ENCODE assay signal across 1 cellular context in genomic region chr18:58762781-58763171, GRCh38.
TF ChIP-seq lines count a peak whose summit lies in the region.

No MANE protein-coding gene starts in this region.

TF ChIP-seq in SK-N-SH treated with all-trans-retinoic acid at 6 μM for 48 hours, 23 proteins besides CTCF, POLR2A, EP300 and RAD21 (continued from another document):
- TF ChIP-seq ISL1 (CRISPR knock-in tag; IDR thresholded peaks at IDR 0.05) (no peak), CREB5 (CRISPR knock-in tag; IDR thresholded peaks at IDR 0.05; ENCODE audit: low read depth) (no peak), ZNF565 (CRISPR knock-in tag; conservative IDR thresholded peaks at IDR 0.05; ENCODE audit: low read depth) (no peak), ZNF70 (CRISPR knock-in tag; IDR thresholded peaks at IDR 0.05) (no peak)
- TF ChIP-seq, protein P1, sequence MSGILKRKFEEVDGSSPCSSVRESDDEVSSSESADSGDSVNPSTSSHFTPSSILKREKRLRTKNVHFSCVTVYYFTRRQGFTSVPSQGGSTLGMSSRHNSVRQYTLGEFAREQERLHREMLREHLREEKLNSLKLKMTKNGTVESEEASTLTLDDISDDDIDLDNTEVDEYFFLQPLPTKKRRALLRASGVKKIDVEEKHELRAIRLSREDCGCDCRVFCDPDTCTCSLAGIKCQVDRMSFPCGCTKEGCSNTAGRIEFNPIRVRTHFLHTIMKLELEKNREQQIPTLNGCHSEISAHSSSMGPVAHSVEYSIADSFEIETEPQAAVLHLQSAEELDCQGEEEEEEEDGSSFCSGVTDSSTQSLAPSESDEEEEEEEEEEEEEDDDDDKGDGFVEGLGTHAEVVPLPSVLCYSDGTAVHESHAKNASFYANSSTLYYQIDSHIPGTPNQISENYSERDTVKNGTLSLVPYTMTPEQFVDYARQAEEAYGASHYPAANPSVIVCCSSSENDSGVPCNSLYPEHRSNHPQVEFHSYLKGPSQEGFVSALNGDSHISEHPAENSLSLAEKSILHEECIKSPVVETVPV (CRISPR knock-in tag; IDR thresholded peaks at IDR 0.05), result no peak
- TF ChIP-seq, protein P2, sequence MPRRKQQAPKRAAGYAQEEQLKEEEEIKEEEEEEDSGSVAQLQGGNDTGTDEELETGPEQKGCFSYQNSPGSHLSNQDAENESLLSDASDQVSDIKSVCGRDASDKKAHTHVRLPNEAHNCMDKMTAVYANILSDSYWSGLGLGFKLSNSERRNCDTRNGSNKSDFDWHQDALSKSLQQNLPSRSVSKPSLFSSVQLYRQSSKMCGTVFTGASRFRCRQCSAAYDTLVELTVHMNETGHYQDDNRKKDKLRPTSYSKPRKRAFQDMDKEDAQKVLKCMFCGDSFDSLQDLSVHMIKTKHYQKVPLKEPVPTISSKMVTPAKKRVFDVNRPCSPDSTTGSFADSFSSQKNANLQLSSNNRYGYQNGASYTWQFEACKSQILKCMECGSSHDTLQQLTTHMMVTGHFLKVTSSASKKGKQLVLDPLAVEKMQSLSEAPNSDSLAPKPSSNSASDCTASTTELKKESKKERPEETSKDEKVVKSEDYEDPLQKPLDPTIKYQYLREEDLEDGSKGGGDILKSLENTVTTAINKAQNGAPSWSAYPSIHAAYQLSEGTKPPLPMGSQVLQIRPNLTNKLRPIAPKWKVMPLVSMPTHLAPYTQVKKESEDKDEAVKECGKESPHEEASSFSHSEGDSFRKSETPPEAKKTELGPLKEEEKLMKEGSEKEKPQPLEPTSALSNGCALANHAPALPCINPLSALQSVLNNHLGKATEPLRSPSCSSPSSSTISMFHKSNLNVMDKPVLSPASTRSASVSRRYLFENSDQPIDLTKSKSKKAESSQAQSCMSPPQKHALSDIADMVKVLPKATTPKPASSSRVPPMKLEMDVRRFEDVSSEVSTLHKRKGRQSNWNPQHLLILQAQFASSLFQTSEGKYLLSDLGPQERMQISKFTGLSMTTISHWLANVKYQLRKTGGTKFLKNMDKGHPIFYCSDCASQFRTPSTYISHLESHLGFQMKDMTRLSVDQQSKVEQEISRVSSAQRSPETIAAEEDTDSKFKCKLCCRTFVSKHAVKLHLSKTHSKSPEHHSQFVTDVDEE (CRISPR knock-in tag; IDR thresholded peaks at IDR 0.05), result no peak
